ENCODE assay signal across 1 cellular context in the genomic region with DNA sequence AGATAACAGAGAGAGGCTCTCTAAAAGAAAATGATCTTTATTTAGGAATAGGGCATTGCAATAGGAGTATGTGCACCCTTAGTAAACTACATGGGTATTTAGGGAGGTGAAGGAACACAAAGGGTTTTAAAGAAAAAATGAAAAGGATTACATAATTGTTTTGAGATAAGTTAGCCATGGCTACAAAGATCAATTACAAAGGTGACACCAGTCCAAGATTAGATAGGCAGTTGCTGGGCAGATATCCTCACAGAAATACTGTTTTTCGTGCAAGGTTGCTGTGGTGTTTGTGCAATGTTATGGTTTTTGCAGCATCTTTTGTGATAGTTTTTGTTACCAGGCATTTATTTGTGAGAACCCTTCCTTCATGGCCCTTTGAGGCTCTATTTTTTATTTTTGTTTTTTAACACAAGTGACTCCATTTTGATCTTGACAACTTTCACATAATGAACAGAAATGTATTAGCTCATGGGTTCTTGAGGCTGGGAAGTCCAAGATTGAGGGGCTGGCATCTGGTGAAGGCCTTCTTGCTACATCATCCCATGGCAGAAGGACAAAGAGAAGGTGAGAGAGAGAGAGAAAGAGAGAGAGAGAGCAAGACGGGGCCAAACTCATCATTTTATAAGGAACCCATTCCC.
TF ChIP-seq lines count a peak whose summit lies in the region.

No MANE protein-coding gene starts in this region.

TF ChIP-seq in K562, 482 proteins besides CTCF, POLR2A, EP300 and RAD21 (continued from another document and continues in another):
- TF ChIP-seq, protein P1, sequence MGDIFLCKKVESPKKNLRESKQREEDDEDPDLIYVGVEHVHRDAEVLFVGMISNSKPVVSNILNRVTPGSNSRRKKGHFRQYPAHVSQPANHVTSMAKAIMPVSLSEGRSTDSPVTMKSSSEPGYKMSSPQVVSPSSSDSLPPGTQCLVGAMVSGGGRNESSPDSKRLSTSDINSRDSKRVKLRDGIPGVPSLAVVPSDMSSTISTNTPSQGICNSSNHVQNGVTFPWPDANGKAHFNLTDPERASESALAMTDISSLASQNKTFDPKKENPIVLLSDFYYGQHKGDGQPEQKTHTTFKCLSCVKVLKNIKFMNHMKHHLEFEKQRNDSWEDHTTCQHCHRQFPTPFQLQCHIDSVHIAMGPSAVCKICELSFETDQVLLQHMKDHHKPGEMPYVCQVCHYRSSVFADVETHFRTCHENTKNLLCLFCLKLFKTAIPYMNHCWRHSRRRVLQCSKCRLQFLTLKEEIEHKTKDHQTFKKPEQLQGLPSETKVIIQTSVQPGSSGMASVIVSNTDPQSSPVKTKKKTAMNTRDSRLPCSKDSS (IDR thresholded peaks at IDR 0.05; ENCODE audit: low read depth, partially characterized antibody), result no peak
- TF ChIP-seq KLF6 (CRISPR knock-in tag; IDR thresholded peaks at IDR 0.05; ENCODE audit: borderline replicate concordance) (peak; percentile 82; the same call in 1 of the 2 replicates), SMARCB1 (IDR thresholded peaks at IDR 0.05; ENCODE audit: insufficient read length, low read depth) (no peak), ZNF696 (CRISPR knock-in tag; conservative IDR thresholded peaks at IDR 0.05) (no peak), ZZZ3 (IDR thresholded peaks at IDR 0.05) (no peak), ZFX (CRISPR knock-in tag; IDR thresholded peaks at IDR 0.05) (no peak), HNRNPLL (IDR thresholded peaks at IDR 0.05; ENCODE audit: low read depth, low read length, poor library complexity, severe bottlenecking) (no peak), RFX1 (IDR thresholded peaks at IDR 0.05) (no peak), CBFB (CRISPR knock-in tag; IDR thresholded peaks at IDR 0.05) (no peak), MTA1 (IDR thresholded peaks at IDR 0.05; ENCODE audit: borderline replicate concordance) (no peak), NCOA4 (IDR thresholded peaks at IDR 0.05; ENCODE audit: partially characterized antibody) (no peak), SMAD4 (CRISPR knock-in tag; conservative IDR thresholded peaks at IDR 0.05) (peak; percentile 64; the same call in 1 of the 2 replicates), DDX20 (tag; IDR thresholded peaks at IDR 0.05; ENCODE audit: low read depth) (peak; percentile 79), ZNF583 (CRISPR knock-in tag; IDR thresholded peaks at IDR 0.05) (0 out of 2 replicates have a peak, but pooled peaks have one; percentile 47), DNMT1 (IDR thresholded peaks at IDR 0.05) (no peak), KDM4B (IDR thresholded peaks at IDR 0.05; ENCODE audit: borderline replicate concordance in 2 of 2, low read depth in 1 of 2) (no peak), ERF (CRISPR knock-in tag; IDR thresholded peaks at IDR 0.05) (no peak), RBM22 (IDR thresholded peaks at IDR 0.05; ENCODE audit: low read depth, low read length, poor library complexity, severe bottlenecking) (no peak), ELF2 (CRISPR knock-in tag; IDR thresholded peaks at IDR 0.05) (no peak), ZNF79 (CRISPR knock-in tag; IDR thresholded peaks at IDR 0.05; ENCODE audit: low read depth) (peak; percentile 65; the same call in 1 of the 2 replicates), U2AF1 (optimal IDR thresholded peaks at IDR 0.05; ENCODE audit: low read depth, low read length) (no peak), GATA2 (CRISPR knock-in tag; IDR thresholded peaks at IDR 0.05) (no peak), CBX1 (IDR thresholded peaks at IDR 0.05; ENCODE audit: low read depth) (no peak), GTF2E2 (tag; IDR thresholded peaks at IDR 0.05) (no peak), PCBP2 (IDR thresholded peaks at IDR 0.05; ENCODE audit: low read depth, low read length, poor library complexity, severe bottlenecking) (no peak), ZNF197 (CRISPR knock-in tag; IDR thresholded peaks at IDR 0.05; ENCODE audit: low read depth) (no peak), SMARCE1 (IDR thresholded peaks at IDR 0.05) (no peak), TEAD2 (tag; IDR thresholded peaks at IDR 0.05) (no peak), ZBED1 (IDR thresholded peaks at IDR 0.05) (no peak), LEF1 (IDR thresholded peaks at IDR 0.05) (no peak), ZNF644 (tag; IDR thresholded peaks at IDR 0.05; ENCODE audit: low read depth) (no peak), GTF2F1 (IDR thresholded peaks at IDR 0.05; ENCODE audit: low read depth, low read length) (no peak), ESRRA (IDR thresholded peaks at IDR 0.05; ENCODE audit: borderline replicate concordance, low read depth) (no peak), PTTG1 (tag; IDR thresholded peaks at IDR 0.05; ENCODE audit: low read depth) (peak; percentile 75), ETV1 (tag; conservative IDR thresholded peaks at IDR 0.05; ENCODE audit: low read depth) (no peak), BRCA1 (IDR thresholded peaks at IDR 0.05) (no peak), BRCA1 (CRISPR knock-in tag; IDR thresholded peaks at IDR 0.05) (no peak), FOXJ2 (tag; IDR thresholded peaks at IDR 0.05) (no peak), RFX5 (IDR thresholded peaks at IDR 0.05; ENCODE audit: low read depth, low read length) (0 out of 2 replicates have a peak, but pooled peaks have one; percentile 50), PHB2 (IDR thresholded peaks at IDR 0.05; ENCODE audit: low read depth) (no peak), POLR2H (tag; IDR thresholded peaks at IDR 0.05; ENCODE audit: low read depth) (no peak), NRF1 (conservative IDR thresholded peaks at IDR 0.05 in 1 of 2, IDR thresholded peaks at IDR 0.05 in 1 of 2) (no peak), PYGO2 (tag; IDR thresholded peaks at IDR 0.05) (peak; percentile 78), NFXL1 (CRISPR knock-in tag; IDR thresholded peaks at IDR 0.05) (no peak), RBM15 (IDR thresholded peaks at IDR 0.05; ENCODE audit: insufficient read depth, low read length) (no peak)
- TF ChIP-seq, protein P2, sequence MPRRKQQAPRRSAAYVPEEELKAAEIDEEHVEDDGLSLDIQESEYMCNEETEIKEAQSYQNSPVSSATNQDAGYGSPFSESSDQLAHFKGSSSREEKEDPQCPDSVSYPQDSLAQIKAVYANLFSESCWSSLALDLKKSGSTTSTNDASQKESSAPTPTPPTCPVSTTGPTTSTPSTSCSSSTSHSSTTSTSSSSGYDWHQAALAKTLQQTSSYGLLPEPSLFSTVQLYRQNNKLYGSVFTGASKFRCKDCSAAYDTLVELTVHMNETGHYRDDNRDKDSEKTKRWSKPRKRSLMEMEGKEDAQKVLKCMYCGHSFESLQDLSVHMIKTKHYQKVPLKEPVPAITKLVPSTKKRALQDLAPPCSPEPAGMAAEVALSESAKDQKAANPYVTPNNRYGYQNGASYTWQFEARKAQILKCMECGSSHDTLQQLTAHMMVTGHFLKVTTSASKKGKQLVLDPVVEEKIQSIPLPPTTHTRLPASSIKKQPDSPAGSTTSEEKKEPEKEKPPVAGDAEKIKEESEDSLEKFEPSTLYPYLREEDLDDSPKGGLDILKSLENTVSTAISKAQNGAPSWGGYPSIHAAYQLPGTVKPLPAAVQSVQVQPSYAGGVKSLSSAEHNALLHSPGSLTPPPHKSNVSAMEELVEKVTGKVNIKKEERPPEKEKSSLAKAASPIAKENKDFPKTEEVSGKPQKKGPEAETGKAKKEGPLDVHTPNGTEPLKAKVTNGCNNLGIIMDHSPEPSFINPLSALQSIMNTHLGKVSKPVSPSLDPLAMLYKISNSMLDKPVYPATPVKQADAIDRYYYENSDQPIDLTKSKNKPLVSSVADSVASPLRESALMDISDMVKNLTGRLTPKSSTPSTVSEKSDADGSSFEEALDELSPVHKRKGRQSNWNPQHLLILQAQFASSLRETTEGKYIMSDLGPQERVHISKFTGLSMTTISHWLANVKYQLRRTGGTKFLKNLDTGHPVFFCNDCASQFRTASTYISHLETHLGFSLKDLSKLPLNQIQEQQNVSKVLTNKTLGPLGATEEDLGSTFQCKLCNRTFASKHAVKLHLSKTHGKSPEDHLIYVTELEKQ (CRISPR knock-in tag; IDR thresholded peaks at IDR 0.05), result peak; percentile 59; the same call in 1 of the 2 replicates
- TF ChIP-seq, protein P3, sequence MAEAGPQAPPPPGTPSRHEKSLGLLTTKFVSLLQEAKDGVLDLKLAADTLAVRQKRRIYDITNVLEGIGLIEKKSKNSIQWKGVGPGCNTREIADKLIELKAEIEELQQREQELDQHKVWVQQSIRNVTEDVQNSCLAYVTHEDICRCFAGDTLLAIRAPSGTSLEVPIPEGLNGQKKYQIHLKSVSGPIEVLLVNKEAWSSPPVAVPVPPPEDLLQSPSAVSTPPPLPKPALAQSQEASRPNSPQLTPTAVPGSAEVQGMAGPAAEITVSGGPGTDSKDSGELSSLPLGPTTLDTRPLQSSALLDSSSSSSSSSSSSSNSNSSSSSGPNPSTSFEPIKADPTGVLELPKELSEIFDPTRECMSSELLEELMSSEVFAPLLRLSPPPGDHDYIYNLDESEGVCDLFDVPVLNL (CRISPR knock-in tag; IDR thresholded peaks at IDR 0.05; ENCODE audit: low read depth), result no peak
- TF ChIP-seq, protein P4, sequence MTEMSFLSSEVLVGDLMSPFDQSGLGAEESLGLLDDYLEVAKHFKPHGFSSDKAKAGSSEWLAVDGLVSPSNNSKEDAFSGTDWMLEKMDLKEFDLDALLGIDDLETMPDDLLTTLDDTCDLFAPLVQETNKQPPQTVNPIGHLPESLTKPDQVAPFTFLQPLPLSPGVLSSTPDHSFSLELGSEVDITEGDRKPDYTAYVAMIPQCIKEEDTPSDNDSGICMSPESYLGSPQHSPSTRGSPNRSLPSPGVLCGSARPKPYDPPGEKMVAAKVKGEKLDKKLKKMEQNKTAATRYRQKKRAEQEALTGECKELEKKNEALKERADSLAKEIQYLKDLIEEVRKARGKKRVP (CRISPR knock-in tag; IDR thresholded peaks at IDR 0.05), result no peak
- TF ChIP-seq, protein P5, sequence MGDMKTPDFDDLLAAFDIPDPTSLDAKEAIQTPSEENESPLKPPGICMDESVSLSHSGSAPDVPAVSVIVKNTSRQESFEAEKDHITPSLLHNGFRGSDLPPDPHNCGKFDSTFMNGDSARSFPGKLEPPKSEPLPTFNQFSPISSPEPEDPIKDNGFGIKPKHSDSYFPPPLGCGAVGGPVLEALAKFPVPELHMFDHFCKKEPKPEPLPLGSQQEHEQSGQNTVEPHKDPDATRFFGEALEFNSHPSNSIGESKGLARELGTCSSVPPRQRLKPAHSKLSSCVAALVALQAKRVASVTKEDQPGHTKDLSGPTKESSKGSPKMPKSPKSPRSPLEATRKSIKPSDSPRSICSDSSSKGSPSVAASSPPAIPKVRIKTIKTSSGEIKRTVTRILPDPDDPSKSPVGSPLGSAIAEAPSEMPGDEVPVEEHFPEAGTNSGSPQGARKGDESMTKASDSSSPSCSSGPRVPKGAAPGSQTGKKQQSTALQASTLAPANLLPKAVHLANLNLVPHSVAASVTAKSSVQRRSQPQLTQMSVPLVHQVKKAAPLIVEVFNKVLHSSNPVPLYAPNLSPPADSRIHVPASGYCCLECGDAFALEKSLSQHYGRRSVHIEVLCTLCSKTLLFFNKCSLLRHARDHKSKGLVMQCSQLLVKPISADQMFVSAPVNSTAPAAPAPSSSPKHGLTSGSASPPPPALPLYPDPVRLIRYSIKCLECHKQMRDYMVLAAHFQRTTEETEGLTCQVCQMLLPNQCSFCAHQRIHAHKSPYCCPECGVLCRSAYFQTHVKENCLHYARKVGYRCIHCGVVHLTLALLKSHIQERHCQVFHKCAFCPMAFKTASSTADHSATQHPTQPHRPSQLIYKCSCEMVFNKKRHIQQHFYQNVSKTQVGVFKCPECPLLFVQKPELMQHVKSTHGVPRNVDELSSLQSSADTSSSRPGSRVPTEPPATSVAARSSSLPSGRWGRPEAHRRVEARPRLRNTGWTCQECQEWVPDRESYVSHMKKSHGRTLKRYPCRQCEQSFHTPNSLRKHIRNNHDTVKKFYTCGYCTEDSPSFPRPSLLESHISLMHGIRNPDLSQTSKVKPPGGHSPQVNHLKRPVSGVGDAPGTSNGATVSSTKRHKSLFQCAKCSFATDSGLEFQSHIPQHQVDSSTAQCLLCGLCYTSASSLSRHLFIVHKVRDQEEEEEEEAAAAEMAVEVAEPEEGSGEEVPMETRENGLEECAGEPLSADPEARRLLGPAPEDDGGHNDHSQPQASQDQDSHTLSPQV (IDR thresholded peaks at IDR 0.05), result peak; percentile 59; the same call in 1 of the 2 replicates
- TF ChIP-seq, protein P6, sequence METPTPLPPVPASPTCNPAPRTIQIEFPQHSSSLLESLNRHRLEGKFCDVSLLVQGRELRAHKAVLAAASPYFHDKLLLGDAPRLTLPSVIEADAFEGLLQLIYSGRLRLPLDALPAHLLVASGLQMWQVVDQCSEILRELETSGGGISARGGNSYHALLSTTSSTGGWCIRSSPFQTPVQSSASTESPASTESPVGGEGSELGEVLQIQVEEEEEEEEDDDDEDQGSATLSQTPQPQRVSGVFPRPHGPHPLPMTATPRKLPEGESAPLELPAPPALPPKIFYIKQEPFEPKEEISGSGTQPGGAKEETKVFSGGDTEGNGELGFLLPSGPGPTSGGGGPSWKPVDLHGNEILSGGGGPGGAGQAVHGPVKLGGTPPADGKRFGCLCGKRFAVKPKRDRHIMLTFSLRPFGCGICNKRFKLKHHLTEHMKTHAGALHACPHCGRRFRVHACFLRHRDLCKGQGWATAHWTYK (CRISPR knock-in tag; IDR thresholded peaks at IDR 0.05), result no peak
- TF ChIP-seq, protein P7, sequence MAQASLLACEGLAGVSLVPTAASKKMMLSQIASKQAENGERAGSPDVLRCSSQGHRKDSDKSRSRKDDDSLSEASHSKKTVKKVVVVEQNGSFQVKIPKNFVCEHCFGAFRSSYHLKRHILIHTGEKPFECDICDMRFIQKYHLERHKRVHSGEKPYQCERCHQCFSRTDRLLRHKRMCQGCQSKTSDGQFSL (CRISPR knock-in tag; IDR thresholded peaks at IDR 0.05), result no peak
- TF ChIP-seq, protein P7 (tag; IDR thresholded peaks at IDR 0.05), result peak in 1 of 2 experiments; percentile 83; a peak in 2 of 4 replicates
- TF ChIP-seq, protein P8, sequence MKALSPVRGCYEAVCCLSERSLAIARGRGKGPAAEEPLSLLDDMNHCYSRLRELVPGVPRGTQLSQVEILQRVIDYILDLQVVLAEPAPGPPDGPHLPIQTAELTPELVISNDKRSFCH (CRISPR knock-in tag; IDR thresholded peaks at IDR 0.05), result no peak
- TF ChIP-seq, protein P8 (tag; IDR thresholded peaks at IDR 0.05), result peak; percentile 91
